28 cellular contexts compared by ENCODE assay signal in genomic region chr16:57993897-57994296, GRCh38. TPM values are rescaled to one million over a fixed set of nuclear protein-coding genes. Genes with fewer than 3 reads are reported as not detected.
DNase-seq lines count a peak whose midpoint lies in the region; ATAC-seq, FAIRE-seq and TF ChIP-seq lines count a peak whose summit lies in the region.
"Had no signal": no experiment of that assay in that cellular context is flagged by ENCODE, and none has a peak within 500 bp of the region (broad histone marks: within the 10 kb centered on the region; RNA-seq: fewer than 3 reads in every experiment).

No MANE protein-coding gene starts in this region.

- no peaks in the 10 kb centered on the region for H3K9me3 ChIP-seq in RWPE2 (ENCODE audit: severe bottlenecking)
- H3K9me3 ChIP-seq in thyroid gland, result no peaks in the 10 kb centered on the region
- H3K9me3 ChIP-seq in left ventricle myocardium inferior (replicated peaks), result no peaks in the 10 kb centered on the region
- H3K9me3 ChIP-seq: adrenal gland; BLaER1 treated with 17β-estradiol and CSF1 and Interleukin-3, amounts not matched to agents 10 nM and 100 nM; gastroesophageal sphincter; right atrium auricular region; tibial nerve had no signal

- no peaks in the 10 kb centered on the region for H3K36me3 Mint-ChIP-seq in glutamatergic neuron (ENCODE audit: unreplicated experiment)

- DNase-seq in H7 (peak; percentile 19), RWPE2 (ENCODE audit: low spot score) (no peak), glutamatergic neuron (peak; percentile 13), thyroid gland (no peak), left ventricle myocardium inferior (no peak), H54 (ENCODE audit: insufficient read length, low spot score) (no peak)
- DNase-seq: activated B cell treated with CpG ODN at 0.5 μM for 24 hours; activated naive CD4-positive, alpha-beta T cell treated with Interleukin-2 at 50 U/mL for 16 hours; adrenal gland; Calu3; HCEC 1CT; hippocampal formation; Kasumi-1; NCI-H1417 treated with DMSO at 0.1 percent for 48 hours; NCI-H226; SHP77 treated with DMSO at 0.1 percent for 48 hours; stimulated activated CD4-positive, alpha-beta T cell treated with anti-CD3 and anti-CD28 coated beads, Interleukin-4, amount 100 ng/mL, for 1 hour; T1000 had no signal

- intact Hi-C loops in thyroid gland (cut with DNase I), result loop anchor here (10.0 kb wide), 1 partner anchor 189 kb away; the partner anchor contains the start of gene KIFC3
- intact Hi-C loops in left ventricle myocardium inferior (cut with micrococcal nuclease), result no loop called here

- peaks cover 2% of the 10 kb centered on the region for H3K27me3 Mint-ChIP-seq in glutamatergic neuron (ENCODE audit: unreplicated experiment)
- H3K27me3 Mint-ChIP-seq: activated B cell treated with CpG ODN at 0.5 μM for 24 hours, brain had no signal

- 75 to 87% methylated on average over 5 of the region's 5 CpGs for WGBS in thyroid gland, 2 donors

- H3K27ac ChIP-seq in RWPE2 (ENCODE audit: poor library complexity, severe bottlenecking) (peak overlapping the region; percentile 34), thyroid gland (peak overlapping the region; percentile 90 to 95 (median 91)), left ventricle myocardium inferior (replicated peaks) (no peak overlapping the region)
- H3K27ac ChIP-seq: adrenal gland, gastroesophageal sphincter, right atrium auricular region, tibial nerve had no signal

- H3K27me3 ChIP-seq in H7 (ENCODE audit: control insufficient read depth, insufficient read depth, low read length) (no peaks in the 10 kb centered on the region), RWPE2 (ENCODE audit: insufficient read depth, poor library complexity, severe bottlenecking) (no peaks in the 10 kb centered on the region), thyroid gland (no peaks in the 10 kb centered on the region), left ventricle myocardium inferior (ENCODE audit: low read depth) (no peaks in the 10 kb centered on the region)
- H3K27me3 ChIP-seq: adrenal gland; BLaER1 treated with 17β-estradiol and CSF1 and Interleukin-3, amounts not matched to agents 10 nM and 100 nM; gastroesophageal sphincter; right atrium auricular region; tibial nerve had no signal

- H3K9me3 Mint-ChIP-seq in glutamatergic neuron (ENCODE audit: unreplicated experiment), result peaks cover 6% of the 10 kb centered on the region
- H3K9me3 Mint-ChIP-seq: activated B cell treated with CpG ODN at 0.5 μM for 24 hours; activated T-helper 1 cell treated with anti-CD3 and anti-CD28 coated beads, Interleukin-12 subunit alpha, Interleukin-12 subunit beta, Interleukin-2, Interleukin-4 antibody, amounts not matched to agents 30 ng/mL and 10 ng/mL and 1 ng/mL, durations not matched to agents 14 hours and 24 hours and 36 hours; brain had no signal

- peaks cover 3% of the 10 kb centered on the region for H3K4me1 Mint-ChIP-seq in glutamatergic neuron (ENCODE audit: low read depth, unreplicated experiment)

- no peak for TF ChIP-seq CTCF in RWPE2 (IDR thresholded peaks at IDR 0.05; ENCODE audit: poor library complexity, severe bottlenecking)
- no peak for TF ChIP-seq CTCF in glutamatergic neuron (IDR thresholded peaks at IDR 0.05; ENCODE audit: partially characterized antibody, unreplicated experiment)
- TF ChIP-seq CTCF in thyroid gland (IDR thresholded peaks at IDR 0.05), result no peak
- no peak for TF ChIP-seq CTCF in left ventricle myocardium inferior (IDR thresholded peaks at IDR 0.05; ENCODE audit: borderline replicate concordance)

- no peak overlapping the region for H3K27ac Mint-ChIP-seq in glutamatergic neuron (ENCODE audit: unreplicated experiment)
- H3K27ac Mint-ChIP-seq: activated B cell treated with CpG ODN at 0.5 μM for 24 hours; activated T-helper 1 cell treated with anti-CD3 and anti-CD28 coated beads, Interleukin-12 subunit alpha, Interleukin-12 subunit beta, Interleukin-2, Interleukin-4 antibody, amounts not matched to agents 30 ng/mL and 10 ng/mL and 1 ng/mL, durations not matched to agents 14 hours and 24 hours and 36 hours had no signal

- H3K4me1 ChIP-seq in RWPE2 (ENCODE audit: insufficient read depth, poor library complexity, severe bottlenecking) (peaks cover 27% of the 10 kb centered on the region), thyroid gland (peaks cover 65 to 83% of the 10 kb centered on the region in 2 donors), left ventricle myocardium inferior (peaks cover 37% of the 10 kb centered on the region)

- ATAC-seq in RWPE2 (ENCODE audit: low read depth) (no peak), HG03045 (IDR thresholded peaks at IDR 0.05; ENCODE audit: unreplicated experiment) (no peak)
- ATAC-seq: gastroesophageal sphincter, Panc1 had no signal

- no peak for FAIRE-seq in H54 (lab: Jason Lieb, UNC)
- FAIRE-seq: G401.6 had no signal

- H3K4me3 Mint-ChIP-seq in glutamatergic neuron (ENCODE audit: unreplicated experiment), result no peak overlapping the region
- H3K4me3 Mint-ChIP-seq: activated B cell treated with CpG ODN at 0.5 μM for 24 hours; activated T-helper 1 cell treated with anti-CD3 and anti-CD28 coated beads, Interleukin-12 subunit alpha, Interleukin-12 subunit beta, Interleukin-2, Interleukin-4 antibody, amounts not matched to agents 30 ng/mL and 10 ng/mL and 1 ng/mL, durations not matched to agents 14 hours and 24 hours and 36 hours had no signal

- H3K36me3 ChIP-seq in H7 (replicated peaks; ENCODE audit: control insufficient read depth, insufficient read depth, low read length), result no peaks in the 10 kb centered on the region; the same call in none of the 2 replicates
- H3K36me3 ChIP-seq in RWPE2 (ENCODE audit: low read depth), result peaks cover 13% of the 10 kb centered on the region
- peaks cover 8 to 10% of the 10 kb centered on the region in 2 donors for H3K36me3 ChIP-seq in thyroid gland
- peaks cover 35% of the 10 kb centered on the region for H3K36me3 ChIP-seq in left ventricle myocardium inferior

- TF ChIP-seq POLR2A in thyroid gland (IDR thresholded peaks at IDR 0.05), result no peak
- no peak for TF ChIP-seq POLR2A in H54 (IDR thresholded peaks at IDR 0.05; ENCODE audit: low read depth, low read length)

- no peak overlapping the region for H3K4me3 ChIP-seq in H7 (ENCODE audit: insufficient read depth, low read depth, low read length)
- no peak overlapping the region for H3K4me3 ChIP-seq in RWPE2 (ENCODE audit: severe bottlenecking)
- no peak overlapping the region for H3K4me3 ChIP-seq in thyroid gland (replicated peaks in 1 of 3)
- H3K4me3 ChIP-seq in left ventricle myocardium inferior, result no peak overlapping the region
- H3K4me3 ChIP-seq: adrenal gland; BLaER1 treated with 17β-estradiol and CSF1 and Interleukin-3, amounts not matched to agents 10 nM and 100 nM; gastroesophageal sphincter; right atrium auricular region; tibial nerve had no signal

RNA-seq across cellular contexts. Expression of gene ZNF319, which starts 6.6 kb away (rescaled TPM):
- total RNA-seq in H7 (2014; rRNA removed; shearing (Covaris generic)), result 3.1 and 3.4 TPM in 2 replicates
- total RNA-seq in glutamatergic neuron (ENCODE audit: unreplicated experiment), result 13.9 TPM
- 10 to 100 TPM; 12.1 to 24.0 (median 18.7) TPM for total RNA-seq in thyroid gland
- total RNA-seq in left ventricle myocardium inferior, result 10.0 TPM

RNA-seq across cellular contexts. Expression of gene USB1, which starts 7.3 kb away (rescaled TPM):
- 20.0 and 23.9 TPM in 2 replicates for total RNA-seq in H7 (2014; rRNA removed; shearing (Covaris generic))
- 107 TPM for total RNA-seq in glutamatergic neuron (ENCODE audit: unreplicated experiment)
- total RNA-seq in thyroid gland, result 10 to 100 TPM; 31.4 to 79.0 (median 60.0) TPM
- 35.2 TPM for total RNA-seq in left ventricle myocardium inferior

RNA-seq across cellular contexts. Expression of gene CNGB1, which starts 23.0 kb away (rescaled TPM):
- total RNA-seq in H7 (2014; rRNA removed; shearing (Covaris generic)), result not detected in 2 replicates
- total RNA-seq in glutamatergic neuron (ENCODE audit: unreplicated experiment) (0.91 TPM), thyroid gland (under 1 TPM in 1 of 4 donors, not detected in 3; 0.13 TPM), left ventricle myocardium inferior (not detected)
- total RNA-seq: activated B cell treated with CpG ODN at 0.5 μM for 24 hours; activated T-helper 1 cell treated with anti-CD3 and anti-CD28 coated beads, Interleukin-12 subunit alpha, Interleukin-12 subunit beta, Interleukin-2, Interleukin-4 antibody, amounts not matched to agents 30 ng/mL and 10 ng/mL and 1 ng/mL, durations not matched to agents 14 hours and 24 hours and 36 hours; dermis microvascular lymphatic vessel endothelial cell; right atrium auricular region; tibial nerve had no signal

RNA-seq across cellular contexts. Expression of gene MMP15, which starts 31.7 kb away (rescaled TPM):
- 58.2 and 60.7 TPM in 2 replicates for total RNA-seq in H7 (2014; rRNA removed; shearing (Covaris generic))
- 69.9 TPM for total RNA-seq in glutamatergic neuron (ENCODE audit: unreplicated experiment)
- 100 to 1,000 TPM in 1 of 4 donors, 10 to 100 TPM in 3; 36.5 to 105 (median 80.5) TPM for total RNA-seq in thyroid gland
- 64.1 TPM for total RNA-seq in left ventricle myocardium inferior

Comparison
In these comparisons a context has a peak if more than half of its experiments do, and no peak if none do; other contexts are left out.
1. DNase-seq: peak in H7 (single experiment) and glutamatergic neuron (single experiment); none in RWPE2 (single experiment), thyroid gland (0 of 2), left ventricle myocardium inferior (single experiment) and H54 (single experiment).